9 cellular contexts compared by ENCODE assay signal in genomic region chr14:99730876-99731351, GRCh38. TPM values are rescaled to one million over a fixed set of nuclear protein-coding genes. Genes with fewer than 3 reads are reported as not detected.
DNase-seq lines count a peak whose midpoint lies in the region; ATAC-seq and TF ChIP-seq lines count a peak whose summit lies in the region.
"Had no signal": no experiment of that assay in that cellular context is flagged by ENCODE, and none has a peak within 500 bp of the region (broad histone marks: within the 10 kb centered on the region; RNA-seq: fewer than 3 reads in every experiment).

No MANE protein-coding gene starts in this region.

- peak overlapping the region; percentile 53 for H3K4me3 Mint-ChIP-seq in activated CD4-positive, alpha-beta T cell treated with anti-CD3 and anti-CD28 coated beads, Interleukin-2, amount 10 ng/mL, durations not matched to agents 24 days and 14 days
- H3K4me3 Mint-ChIP-seq in central memory CD8-positive, alpha-beta T cell = peak overlapping the region; percentile 27

- H3K27me3 ChIP-seq in muscle layer of colon (ENCODE audit: control insufficient read depth in 1 of 2, insufficient read depth in 2 of 2, low read length in 2 of 2) (no peaks in the 10 kb centered on the region), thoracic aorta (replicated peaks; ENCODE audit: insufficient read depth) (no peaks in the 10 kb centered on the region)

- no peaks in the 10 kb centered on the region for H3K9me3 Mint-ChIP-seq in activated CD4-positive, alpha-beta T cell treated with anti-CD3 and anti-CD28 coated beads, Interleukin-2, amount 10 ng/mL, durations not matched to agents 24 days and 14 days
- no peaks in the 10 kb centered on the region for H3K9me3 Mint-ChIP-seq in central memory CD8-positive, alpha-beta T cell

- H3K36me3 ChIP-seq in muscle layer of colon (ENCODE audit: insufficient read depth, low read length) = no peaks in the 10 kb centered on the region
- no peaks in the 10 kb centered on the region for H3K36me3 ChIP-seq in thoracic aorta
- H3K36me3 ChIP-seq: SJCRH30 had no signal

- DNase-seq in activated CD4-positive, alpha-beta T cell treated with anti-CD3 and anti-CD28 coated beads, Interleukin-2, amount 10 ng/mL, durations not matched to agents 24 days and 14 days = no peak
- DNase-seq in activated CD4-positive, alpha-beta T cell treated with anti-CD3 and anti-CD28 coated beads, Interleukin-2, amount 50 U/mL, for 1 hour = no peak
- no peak for DNase-seq in central memory CD8-positive, alpha-beta T cell (ENCODE audit: low spot score in 2 of 2)
- DNase-seq in thoracic aorta (ENCODE audit: low spot score) (no peak), NCI-H2196 (lab: John Stamatoyannopoulos, UW; ENCODE audit: unreplicated experiment) (no peak)
- no peak for DNase-seq in stimulated activated CD4-positive, alpha-beta T cell treated with anti-CD3 and anti-CD28 coated beads, Interleukin-2, amount 100 ng/mL, for 24 hours

- no peaks in the 10 kb centered on the region for H3K36me3 Mint-ChIP-seq in activated CD4-positive, alpha-beta T cell treated with anti-CD3 and anti-CD28 coated beads, Interleukin-2, amount 10 ng/mL, durations not matched to agents 24 days and 14 days (ENCODE audit: low read depth)
- no peaks in the 10 kb centered on the region for H3K36me3 Mint-ChIP-seq in central memory CD8-positive, alpha-beta T cell (ENCODE audit: insufficient read depth)

- H3K4me3 ChIP-seq in muscle layer of colon (ENCODE audit: low read depth in 1 of 2, low read length in 2 of 2) (peak overlapping the region; percentile 49 to 53), thoracic aorta (peak overlapping the region; percentile 83)

- H3K27ac Mint-ChIP-seq in activated CD4-positive, alpha-beta T cell treated with anti-CD3 and anti-CD28 coated beads, Interleukin-2, amount 10 ng/mL, durations not matched to agents 24 days and 14 days = no peak overlapping the region
- no peak overlapping the region for H3K27ac Mint-ChIP-seq in central memory CD8-positive, alpha-beta T cell (ENCODE audit: low read depth)

- no peak for ATAC-seq in central memory CD8-positive, alpha-beta T cell (replicated peaks; ENCODE audit: extremely low read depth, poor library complexity, severe bottlenecking)
- ATAC-seq in thoracic aorta (ENCODE audit: insufficient number of reproducible peaks, low FRiP score, low read depth) (no peak), HG03095 (IDR thresholded peaks at IDR 0.05; ENCODE audit: unreplicated experiment) (no peak)

- H3K27me3 Mint-ChIP-seq in activated CD4-positive, alpha-beta T cell treated with anti-CD3 and anti-CD28 coated beads, Interleukin-2, amount 10 ng/mL, durations not matched to agents 24 days and 14 days = peaks cover 11% of the 10 kb centered on the region
- peaks cover 78% of the 10 kb centered on the region for H3K27me3 Mint-ChIP-seq in central memory CD8-positive, alpha-beta T cell

- TF ChIP-seq CTCF in thoracic aorta (IDR thresholded peaks at IDR 0.05) = no peak

- intact Hi-C loops in activated CD4-positive, alpha-beta T cell treated with anti-CD3 and anti-CD28 coated beads, Interleukin-2, amount 10 ng/mL, durations not matched to agents 24 days and 14 days (cut with micrococcal nuclease) = loop anchor here (1.0 kb wide), 1 partner anchor 154 kb away; no protein-coding TSS in a partner anchor

- H3K9ac ChIP-seq in muscle layer of colon (ENCODE audit: low read length) = no peak overlapping the region

- H3K4me1 ChIP-seq in muscle layer of colon (ENCODE audit: insufficient read depth, low read length) (peaks cover 20% of the 10 kb centered on the region), thoracic aorta (ENCODE audit: control insufficient read depth in 1 of 2, low read depth in 2 of 2) (peaks cover 5 to 20% of the 10 kb centered on the region in 2 donors)

- H3K9me3 ChIP-seq in muscle layer of colon (ENCODE audit: low read length) (no peaks in the 10 kb centered on the region), thoracic aorta (no peaks in the 10 kb centered on the region)
- H3K9me3 ChIP-seq: SJCRH30 had no signal

- no peaks in the 10 kb centered on the region for H3K4me1 Mint-ChIP-seq in activated CD4-positive, alpha-beta T cell treated with anti-CD3 and anti-CD28 coated beads, Interleukin-2, amount 10 ng/mL, durations not matched to agents 24 days and 14 days
- H3K4me1 Mint-ChIP-seq in central memory CD8-positive, alpha-beta T cell = no peaks in the 10 kb centered on the region

- H3K27ac ChIP-seq in muscle layer of colon (ENCODE audit: low read depth, low read length) = no peak overlapping the region
- no peak overlapping the region for H3K27ac ChIP-seq in thoracic aorta
- H3K27ac ChIP-seq: SJCRH30 had no signal

RNA-seq across cellular contexts. Expression of gene CYP46A1, which starts 46.8 kb away (rescaled TPM):
- 0.02 and 0.05 TPM in 2 replicates for total RNA-seq in activated CD4-positive, alpha-beta T cell treated with anti-CD3 and anti-CD28 coated beads, Interleukin-2, amount 10 ng/mL, durations not matched to agents 24 days and 14 days
- total RNA-seq in thoracic aorta = 1 to 10 TPM in 1 of 2 donors, under 1 TPM in 1; 0.68 to 1.3 TPM
